In genomic region chr3:196611761-196612483, GRCh38 we compare ENCODE assay signal across 9 cellular contexts. TPM values are rescaled to one million over a fixed set of nuclear protein-coding genes. Genes with fewer than 3 reads are reported as not detected.
A peak's percentile ranks its signal among the peaks of the same experiment; 100 is the strongest.
DNase-seq lines count a peak whose midpoint lies in the region; ATAC-seq, FAIRE-seq and TF ChIP-seq lines count a peak whose summit lies in the region.
"Had no signal": no experiment of that assay in that cellular context is flagged by ENCODE, and none has a peak within 500 bp of the region (broad histone marks: within the 10 kb centered on the region; RNA-seq: fewer than 3 reads in every experiment).

No MANE protein-coding gene starts in this region.

- H3K36me3 Mint-ChIP-seq in activated T-helper 2 cell treated with anti-CD3 and anti-CD28 coated beads, Interferon-gamma antibody, Interleukin-2, Interleukin-4, amounts not matched to agents 10 μg/mL and 5 μg/mL and 100 μg/mL, durations not matched to agents 14 hours and 24 hours and 36 hours (ENCODE audit: low read depth), result no peaks in the 10 kb centered on the region

- no peaks in the 10 kb centered on the region for H3K36me3 ChIP-seq in right lobe of liver
- H3K36me3 ChIP-seq in upper lobe of right lung, result no peaks in the 10 kb centered on the region

- no peaks in the 10 kb centered on the region for H3K4me1 ChIP-seq in right lobe of liver
- peaks cover 13% of the 10 kb centered on the region for H3K4me1 ChIP-seq in upper lobe of right lung

- no peak for TF ChIP-seq CTCF in right lobe of liver (IDR thresholded peaks at IDR 0.05)
- no peak for TF ChIP-seq CTCF in upper lobe of right lung (IDR thresholded peaks at IDR 0.05)

- no peaks in the 10 kb centered on the region for H3K9me3 Mint-ChIP-seq in activated T-helper 2 cell treated with anti-CD3 and anti-CD28 coated beads, Interferon-gamma antibody, Interleukin-2, Interleukin-4, amounts not matched to agents 10 μg/mL and 5 μg/mL and 100 μg/mL, durations not matched to agents 14 hours and 24 hours and 36 hours

- TF ChIP-seq POLR2A in right lobe of liver (IDR thresholded peaks at IDR 0.05), result no peak
- no peak for TF ChIP-seq POLR2A in GM12892 (IDR thresholded peaks at IDR 0.05; ENCODE audit: low read depth, low read length)

- ATAC-seq in Right ventricle myocardium superior (ENCODE audit: poor library complexity) (peak; percentile 13), Right ventricle myocardium inferior (no peak), right lobe of liver (peak; percentile 27 to 43 (median 34)), upper lobe of right lung (no peak), HG03159 (IDR thresholded peaks at IDR 0.05; ENCODE audit: unreplicated experiment) (no peak)

- H3K27ac Mint-ChIP-seq in activated T-helper 2 cell treated with anti-CD3 and anti-CD28 coated beads, Interferon-gamma antibody, Interleukin-2, Interleukin-4, amounts not matched to agents 10 μg/mL and 5 μg/mL and 100 μg/mL, durations not matched to agents 14 hours and 24 hours and 36 hours, result peak overlapping the region; percentile 86

- DNase-seq in Right ventricle myocardium superior, result no peak
- DNase-seq in Right ventricle myocardium inferior (ENCODE audit: missing footprints), result no peak
- peak; percentile 24 for DNase-seq in activated T-helper 2 cell treated with anti-CD3 and anti-CD28 coated beads, Interferon-gamma antibody, Interleukin-2, Interleukin-4, amounts not matched to agents 10 μg/mL and 5 μg/mL and 100 μg/mL, durations not matched to agents 14 hours and 24 hours and 36 hours (ENCODE audit: low spot score)
- DNase-seq in right lobe of liver, result no peak
- DNase-seq in upper lobe of right lung, result no peak
- DNase-seq in GM12892 (ENCODE audit: insufficient read length), result no peak
- no peak for DNase-seq in glomerular visceral epithelial cell (ENCODE audit: extremely low spot score)
- DNase-seq: NCI-H2171 treated with DMSO at 0.1 percent for 48 hours had no signal

- H3K27ac ChIP-seq in right lobe of liver (peak overlapping the region in 1 of 3 donors; percentile 24), upper lobe of right lung (peak overlapping the region; percentile 77)

- H3K9me3 ChIP-seq in right lobe of liver (no peaks in the 10 kb centered on the region), upper lobe of right lung (no peaks in the 10 kb centered on the region)

- intact Hi-C loops in Right ventricle myocardium superior (cut with DNase I), result no loop called here
- intact Hi-C loops in Right ventricle myocardium inferior (cut with DNase I), result loop anchor here (2.0 kb wide), 1 partner anchor 21 kb away; no protein-coding TSS in a partner anchor
- intact Hi-C loops in activated T-helper 2 cell treated with anti-CD3 and anti-CD28 coated beads, Interferon-gamma antibody, Interleukin-2, Interleukin-4, amounts not matched to agents 10 μg/mL and 5 μg/mL and 100 μg/mL, durations not matched to agents 14 hours and 24 hours and 36 hours (cut with micrococcal nuclease), result no loop called here
- intact Hi-C loops in right lobe of liver (cut with DNase I), result loop anchor here (5.0 kb wide), 2 partner anchors 70 to 75 kb away; no protein-coding TSS in a partner anchor
- intact Hi-C loops in upper lobe of right lung (cut with DNase I), result no loop called here

- H3K27me3 ChIP-seq in right lobe of liver, result no peaks in the 10 kb centered on the region
- no peaks in the 10 kb centered on the region for H3K27me3 ChIP-seq in upper lobe of right lung

- WGBS in right lobe of liver (ENCODE audit: insufficient coverage, low coverage, low lambda C conversion rate, missing lambda C conversion rate), result 56% methylated on average over 10 of the region's 10 CpGs

- H3K27me3 Mint-ChIP-seq in activated T-helper 2 cell treated with anti-CD3 and anti-CD28 coated beads, Interferon-gamma antibody, Interleukin-2, Interleukin-4, amounts not matched to agents 10 μg/mL and 5 μg/mL and 100 μg/mL, durations not matched to agents 14 hours and 24 hours and 36 hours (ENCODE audit: low read depth), result no peaks in the 10 kb centered on the region

- FAIRE-seq in GM12892 (lab: Jason Lieb, UNC), result no peak

- H3K4me3 Mint-ChIP-seq in activated T-helper 2 cell treated with anti-CD3 and anti-CD28 coated beads, Interferon-gamma antibody, Interleukin-2, Interleukin-4, amounts not matched to agents 10 μg/mL and 5 μg/mL and 100 μg/mL, durations not matched to agents 14 hours and 24 hours and 36 hours (ENCODE audit: low read depth), result peak overlapping the region; percentile 65

- H3K4me3 ChIP-seq in right lobe of liver (no peak overlapping the region), upper lobe of right lung (no peak overlapping the region)

- H3K4me1 Mint-ChIP-seq in activated T-helper 2 cell treated with anti-CD3 and anti-CD28 coated beads, Interferon-gamma antibody, Interleukin-2, Interleukin-4, amounts not matched to agents 10 μg/mL and 5 μg/mL and 100 μg/mL, durations not matched to agents 14 hours and 24 hours and 36 hours (ENCODE audit: low read depth), result peaks cover 34% of the 10 kb centered on the region

RNA-seq across cellular contexts. Expression of gene NRROS, which starts 27.6 kb away (rescaled TPM):
- total RNA-seq in Right ventricle myocardium superior (2.4 TPM), Right ventricle myocardium inferior (3.1 TPM), right lobe of liver (1 to 10 TPM; 1.2 to 4.0 (median 2.1) TPM), upper lobe of right lung (19.5 TPM)
- 51.4 and 53.2 TPM in 2 replicates for total RNA-seq in activated T-helper 2 cell treated with anti-CD3 and anti-CD28 coated beads, Interferon-gamma antibody, Interleukin-2, Interleukin-4, amounts not matched to agents 10 μg/mL and 5 μg/mL and 100 μg/mL, durations not matched to agents 14 hours and 24 hours and 36 hours
- polyA plus RNA-seq in GM12892 (2012; ENCODE audit: missing spikeins), result 11.6 TPM

RNA-seq across cellular contexts. Expression of gene FBXO45, which starts 43.5 kb away (rescaled TPM):
- total RNA-seq in Right ventricle myocardium superior, result 7.9 TPM
- 8.2 TPM for total RNA-seq in Right ventricle myocardium inferior
- 22.4 and 23.0 TPM in 2 replicates for total RNA-seq in activated T-helper 2 cell treated with anti-CD3 and anti-CD28 coated beads, Interferon-gamma antibody, Interleukin-2, Interleukin-4, amounts not matched to agents 10 μg/mL and 5 μg/mL and 100 μg/mL, durations not matched to agents 14 hours and 24 hours and 36 hours
- total RNA-seq in right lobe of liver, result 1 to 10 TPM; 3.8 to 5.5 (median 4.4) TPM
- total RNA-seq in upper lobe of right lung, result 8.2 TPM
- 13.5 TPM for polyA plus RNA-seq in GM12892 (2012; ENCODE audit: missing spikeins)

RNA-seq across cellular contexts. Expression of gene WDR53, which starts 43.6 kb away (rescaled TPM):
- total RNA-seq in Right ventricle myocardium superior, result 7.9 TPM
- 9.8 TPM for total RNA-seq in Right ventricle myocardium inferior
- 16.5 and 17.4 TPM in 2 replicates for total RNA-seq in activated T-helper 2 cell treated with anti-CD3 and anti-CD28 coated beads, Interferon-gamma antibody, Interleukin-2, Interleukin-4, amounts not matched to agents 10 μg/mL and 5 μg/mL and 100 μg/mL, durations not matched to agents 14 hours and 24 hours and 36 hours
- total RNA-seq in right lobe of liver, result 1 to 10 TPM; 1.5 to 5.8 (median 4.3) TPM
- 13.8 TPM for total RNA-seq in upper lobe of right lung
- polyA plus RNA-seq in GM12892 (2012; ENCODE audit: missing spikeins), result 17.3 TPM

Comparison
In these comparisons a context has a peak if more than half of its experiments do, and no peak if none do; other contexts are left out.
1. ATAC-seq: peak in Right ventricle myocardium superior (single experiment) and right lobe of liver (4 of 4); none in Right ventricle myocardium inferior (single experiment), upper lobe of right lung (single experiment) and HG03159 (single experiment).
2. intact Hi-C loops: an anchor here in Right ventricle myocardium inferior (2.0 kb wide) and right lobe of liver (5.0 kb wide); none called in Right ventricle myocardium superior, activated T-helper 2 cell treated with anti-CD3 and anti-CD28 coated beads, Interferon-gamma antibody, Interleukin-2, Interleukin-4, amounts not matched to agents 10 μg/mL and 5 μg/mL and 100 μg/mL, durations not matched to agents 14 hours and 24 hours and 36 hours and upper lobe of right lung.